Comparison of ENCODE assay signal across 8 cellular contexts in genomic region chr3:14143826-14144225, GRCh38. TPM values are rescaled to one million over a fixed set of nuclear protein-coding genes. Genes with fewer than 3 reads are reported as not detected.
DNase-seq lines count a peak whose midpoint lies in the region; ATAC-seq, FAIRE-seq and TF ChIP-seq lines count a peak whose summit lies in the region.

No MANE protein-coding gene starts in this region.

- H3K9me3 ChIP-seq in Peyer's patch (no peaks in the 10 kb centered on the region), H1 (ENCODE audit: insufficient read depth in 2 of 2, low read depth in 1 of 2, low read length in 1 of 2) (no peaks in the 10 kb centered on the region)

- no peak overlapping the region for H3K23ac ChIP-seq in H1 (ENCODE audit: insufficient read length)

- H2BK12ac ChIP-seq in H1 (ENCODE audit: low read depth, low read length): no peak overlapping the region; the same call in 1 of the 2 replicates

- H3K56ac ChIP-seq in H1 (replicated peaks; ENCODE audit: insufficient read length, low read depth, low read length): no peak overlapping the region

- H3K4me1 ChIP-seq in Peyer's patch: peaks cover 0 to 37% (median 7%) of the 10 kb centered on the region in 4 donors
- H3K4me1 ChIP-seq in H1 (replicated peaks in 1 of 4; ENCODE audit: control insufficient read depth in 3 of 4, insufficient read depth in 4 of 4, low read length in 3 of 4): peaks cover 0 to 14% (median 8%) of the 10 kb centered on the region in 4 experiments; a peak in 6 of 7 replicates

- WGBS in H1 (ENCODE audit: extremely low coverage in 1 of 2, insufficient coverage in 1 of 2, insufficient read length in 1 of 2, insufficient replicate concordance in 2 of 2, low coverage in 1 of 2, low lambda C conversion rate in 2 of 2, missing lambda C conversion rate in 1 of 2), 2 experiments: 85% methylated on average over 3 of the region's 3 CpGs; no CpG with 5 or more reads in 1 of the 2 experiments

- no peak overlapping the region for H2BK120ac ChIP-seq in H1 (replicated peaks; ENCODE audit: low read depth, low read length)

- H3K23me2 ChIP-seq in H1 (ENCODE audit: low read depth, low read length): no peaks in the 10 kb centered on the region

- H4K91ac ChIP-seq in H1 (replicated peaks; ENCODE audit: insufficient read length, low read length): no peak overlapping the region

- peak overlapping the region in 1 of 4 experiments; percentile 44; a peak in 1 of 7 replicates for H3K9ac ChIP-seq in H1 (replicated peaks in 1 of 4; ENCODE audit: extremely low read depth in 1 of 4, low read depth in 3 of 4, low read length in 3 of 4)

- no peak overlapping the region for H3K18ac ChIP-seq in H1 (ENCODE audit: extremely low read depth, low read length)

- peak overlapping the region; percentile 55; the same call in 1 of the 2 replicates for H2AK5ac ChIP-seq in H1 (ENCODE audit: low read depth, low read length)

- CTCF ChIA-PET in H1 (lab: Charles Lee; ENCODE audit: partially characterized antibody): interaction anchor here (2.1 to 4.3 kb wide), 2 partner anchors 60 to 247 kb away, joined by 7 to 22 read pairs; no protein-coding TSS in a partner anchor

- no peak overlapping the region for H2BK20ac ChIP-seq in H1 (ENCODE audit: low read length)

- H4K20me1 ChIP-seq in H1 (replicated peaks in 1 of 2; ENCODE audit: control insufficient read depth in 1 of 2, insufficient read depth in 2 of 2, low read length in 2 of 2): peaks cover 2 to 11% of the 10 kb centered on the region in 2 experiments

- no peak for TF ChIP-seq EP300 in H1 (IDR thresholded peaks at IDR 0.05; ENCODE audit: borderline replicate concordance in 1 of 2, low read depth in 2 of 2, low read length in 2 of 2)

- no peak overlapping the region for H4K8ac ChIP-seq in H1 (ENCODE audit: extremely low read depth, insufficient read depth, low read length)

- H4K5ac ChIP-seq in H1 (ENCODE audit: insufficient read length, low read depth, low read length): no peak overlapping the region

- no peaks in the 10 kb centered on the region for H3K79me1 ChIP-seq in H1 (ENCODE audit: low read depth, low read length)

- H3K4me3 ChIP-seq in Peyer's patch (no peak overlapping the region), H1 (ENCODE audit: extremely low read depth in 1 of 4, insufficient read depth in 2 of 4, low read depth in 3 of 4, low read length in 4 of 4) (no peak overlapping the region)

- no peak overlapping the region for H3K4me2 ChIP-seq in H1 (ENCODE audit: insufficient read depth in 1 of 2, low read depth in 2 of 2, low read length in 2 of 2)

- FAIRE-seq in GM12891 (lab: Jason Lieb, UNC) (peak; percentile 63), H1 (lab: Jason Lieb, UNC) (no peak)

- TF ChIP-seq POLR2A in GM12891 (IDR thresholded peaks at IDR 0.05; ENCODE audit: low read depth, low read length) (no peak; the same call in 1 of the 2 replicates), Peyer's patch (IDR thresholded peaks at IDR 0.05) (no peak), H1 (IDR thresholded peaks at IDR 0.05; ENCODE audit: control extremely low read depth in 1 of 2, low read depth in 2 of 2, low read length in 2 of 2) (no peak)

- H2AFZ ChIP-seq in H1 (ENCODE audit: low read length): no peak overlapping the region

- POLR2A ChIA-PET in H1 (lab: Charles Lee; ENCODE audit: partially characterized antibody): interaction anchor here (1.9 to 2.0 kb wide), 2 partner anchors 13 to 248 kb away, joined by 7 to 9 read pairs; no protein-coding TSS in a partner anchor

- DNase-seq in GM12891 (ENCODE audit: insufficient read length, low spot score) (no peak), Peyer's patch (peak in 1 of 3 donors; percentile 65), H1 (ENCODE audit: low read depth in 1 of 2, low spot score in 2 of 2) (no peak), myocyte (ENCODE audit: low read depth) (peak; percentile 79), GF-D8 (lab: John Stamatoyannopoulos, UW) (no peak)
- no peak for DNase-seq in stimulated activated naive CD4-positive, alpha-beta T cell treated with Interleukin-2 at 50 U/mL for 16 hours (lab: John Stamatoyannopoulos, UW)

- H2BK15ac ChIP-seq in H1 (ENCODE audit: low read length): no peak overlapping the region

- H3K79me2 ChIP-seq in H1 (ENCODE audit: control insufficient read depth in 1 of 2, insufficient read depth in 2 of 2, low read length in 2 of 2): no peaks in the 10 kb centered on the region

- peaks cover 0 to 73% (median 0%) of the 10 kb centered on the region in 3 donors for H3K36me3 ChIP-seq in Peyer's patch
- H3K36me3 ChIP-seq in H1 (ENCODE audit: control insufficient read depth in 2 of 4, insufficient read depth in 4 of 4, low read length in 3 of 4): peaks cover 0 to 17% (median 7%) of the 10 kb centered on the region in 4 experiments; a peak in 5 of 8 replicates

- H3K27ac ChIP-seq in Peyer's patch (peak overlapping the region; percentile 63 to 91 (median 72)), H1 (ENCODE audit: low read depth, low read length) (peak overlapping the region; percentile 57; the same call in 1 of the 2 replicates)

- no peaks in the 10 kb centered on the region for H3K27me3 ChIP-seq in Peyer's patch
- no peaks in the 10 kb centered on the region for H3K27me3 ChIP-seq in H1 (replicated peaks in 1 of 4; ENCODE audit: control insufficient read depth in 3 of 4, extremely low read depth in 1 of 4, insufficient read depth in 3 of 4, low read length in 3 of 4)

- TF ChIP-seq RAD21 in H1 (IDR thresholded peaks at IDR 0.05 in 1 of 2, conservative IDR thresholded peaks at IDR 0.05 in 1 of 2; ENCODE audit: low read depth in 2 of 2, low read length in 2 of 2): no peak

- H2BK5ac ChIP-seq in H1 (ENCODE audit: low read depth, low read length): no peak overlapping the region; the same call in 1 of the 2 replicates

- H3K14ac ChIP-seq in H1 (ENCODE audit: insufficient read length): no peak overlapping the region

- no peak for TF ChIP-seq CTCF in Peyer's patch (IDR thresholded peaks at IDR 0.05)
- TF ChIP-seq CTCF in H1 (IDR thresholded peaks at IDR 0.05; ENCODE audit: control extremely low read depth in 1 of 3, insufficient read depth in 1 of 3, low read depth in 1 of 3, low read length in 3 of 3): no peak

- ATAC-seq in HG03342 (IDR thresholded peaks at IDR 0.05; ENCODE audit: unreplicated experiment): no peak
- no peak for ATAC-seq in GM19452 (IDR thresholded peaks at IDR 0.05; ENCODE audit: unreplicated experiment)

- no peak overlapping the region for H3K4ac ChIP-seq in H1 (replicated peaks; ENCODE audit: insufficient read length, low read depth, low read length)

RNA-seq across cellular contexts. Expression of gene TMEM43, which starts 19.0 kb away (rescaled TPM):
- 13.1 TPM for polyA plus RNA-seq in GM12891 (2012; ENCODE audit: low read depth, missing spikeins)
- 10 to 100 TPM; 26.6 to 56.5 (median 40.3) TPM for total RNA-seq in Peyer's patch
- total RNA-seq in H1 (2021; fragmentation: NEBNext Ultra II Directional; extraction: Animal tissue kit (Norgen Biotek cat#: 25700)): 27.0 and 27.4 TPM in 2 replicates
- polyA plus RNA-seq in H1 (2011; rRNA removed): 33.7 and 38.2 TPM in 2 replicates
- polyA plus RNA-seq in H1 (2011; cell fraction: cytosol; rRNA removed): 33.9 TPM
- 39.5 TPM for polyA plus RNA-seq in H1 (2011; cell fraction: nucleus; rRNA removed)
- polyA plus RNA-seq in H1 (2012, experiment 1 of 2): 21.2 to 24.6 TPM (median 23.9 TPM) in 4 replicates
- polyA plus RNA-seq in H1 (2012, experiment 2 of 2): 22.3 TPM
- 34.5 TPM for polyA plus RNA-seq in H1 (2013, experiment 1 of 2)
- 37.3 TPM for polyA plus RNA-seq in H1 (2013, experiment 2 of 2)
- polyA minus RNA-seq in H1 (2011; rRNA and poly(A)+ RNA removed): 35.2 and 35.8 TPM in 2 replicates
- 14.5 TPM for polyA minus RNA-seq in H1 (2011; cell fraction: cytosol; rRNA and poly(A)+ RNA removed)
- 13.5 TPM for polyA minus RNA-seq in H1 (2011; cell fraction: nucleus; rRNA and poly(A)+ RNA removed)
- total RNA-seq in myocyte: 90.5 and 112 TPM in 2 replicates
- 65.0 TPM for polyA plus RNA-seq in myocyte (2012)

RNA-seq across cellular contexts. Expression of gene CHCHD4, which starts 19.2 kb away (rescaled TPM):
- polyA plus RNA-seq in GM12891 (2012; ENCODE audit: low read depth, missing spikeins): 11.4 TPM
- total RNA-seq in Peyer's patch (10 to 100 TPM; 10.7 to 15.7 (median 11.6) TPM), myocyte (21.4 and 24.0 TPM in 2 replicates)
- total RNA-seq in H1 (2021; fragmentation: NEBNext Ultra II Directional; extraction: Animal tissue kit (Norgen Biotek cat#: 25700)): 20.6 and 22.3 TPM in 2 replicates
- polyA plus RNA-seq in H1 (2011; rRNA removed): 10.8 and 15.0 TPM in 2 replicates
- polyA plus RNA-seq in H1 (2011; cell fraction: cytosol; rRNA removed): 17.2 TPM
- 4.9 TPM for polyA plus RNA-seq in H1 (2011; cell fraction: nucleus; rRNA removed)
- 17.2 to 24.5 TPM (median 20.8 TPM) in 4 replicates for polyA plus RNA-seq in H1 (2012, experiment 1 of 2)
- 13.2 TPM for polyA plus RNA-seq in H1 (2012, experiment 2 of 2)
- polyA plus RNA-seq in H1 (2013, experiment 1 of 2): 17.2 TPM
- 16.3 TPM for polyA plus RNA-seq in H1 (2013, experiment 2 of 2)
- 9.8 and 11.9 TPM in 2 replicates for polyA minus RNA-seq in H1 (2011; rRNA and poly(A)+ RNA removed)
- 8.6 TPM for polyA minus RNA-seq in H1 (2011; cell fraction: cytosol; rRNA and poly(A)+ RNA removed)
- 4.8 TPM for polyA minus RNA-seq in H1 (2011; cell fraction: nucleus; rRNA and poly(A)+ RNA removed)
- polyA plus RNA-seq in myocyte (2012): 13.0 TPM

RNA-seq across cellular contexts. Expression of gene XPC, which starts 34.6 kb away (rescaled TPM):
- 23.6 TPM for polyA plus RNA-seq in GM12891 (2012; ENCODE audit: low read depth, missing spikeins)
- total RNA-seq in Peyer's patch: 10 to 100 TPM; 46.1 to 88.3 (median 78.6) TPM
- total RNA-seq in H1 (2021; fragmentation: NEBNext Ultra II Directional; extraction: Animal tissue kit (Norgen Biotek cat#: 25700)): 27.3 and 27.7 TPM in 2 replicates
- 8.8 and 13.0 TPM in 2 replicates for polyA plus RNA-seq in H1 (2011; rRNA removed)
- 14.6 TPM for polyA plus RNA-seq in H1 (2011; cell fraction: cytosol; rRNA removed)
- polyA plus RNA-seq in H1 (2011; cell fraction: nucleus; rRNA removed): 25.3 TPM
- 25.3 to 31.0 TPM (median 28.3 TPM) in 4 replicates for polyA plus RNA-seq in H1 (2012, experiment 1 of 2)
- polyA plus RNA-seq in H1 (2012, experiment 2 of 2): 5.1 TPM
- 20.2 TPM for polyA plus RNA-seq in H1 (2013, experiment 1 of 2)
- polyA plus RNA-seq in H1 (2013, experiment 2 of 2): 20.5 TPM
- 19.7 and 22.0 TPM in 2 replicates for polyA minus RNA-seq in H1 (2011; rRNA and poly(A)+ RNA removed)
- polyA minus RNA-seq in H1 (2011; cell fraction: cytosol; rRNA and poly(A)+ RNA removed): 15.0 TPM
- polyA minus RNA-seq in H1 (2011; cell fraction: nucleus; rRNA and poly(A)+ RNA removed): 30.3 TPM
- 22.3 and 27.0 TPM in 2 replicates for total RNA-seq in myocyte
- polyA plus RNA-seq in myocyte (2012): 21.1 TPM

RNA-seq across cellular contexts. Expression of gene LSM3, which starts 34.8 kb away (rescaled TPM):
- polyA plus RNA-seq in GM12891 (2012; ENCODE audit: low read depth, missing spikeins): 21.3 TPM
- total RNA-seq in Peyer's patch (10 to 100 TPM in 1 of 4 donors, 1 to 10 TPM in 3; 4.6 to 10.7 (median 7.0) TPM), myocyte (11.4 and 13.3 TPM in 2 replicates)
- 24.8 and 25.4 TPM in 2 replicates for total RNA-seq in H1 (2021; fragmentation: NEBNext Ultra II Directional; extraction: Animal tissue kit (Norgen Biotek cat#: 25700))
- 3.4 and 7.1 TPM in 2 replicates for polyA plus RNA-seq in H1 (2011; rRNA removed)
- 15.4 TPM for polyA plus RNA-seq in H1 (2011; cell fraction: cytosol; rRNA removed)
- polyA plus RNA-seq in H1 (2011; cell fraction: nucleus; rRNA removed): 1.3 TPM
- 16.4 to 38.9 TPM (median 17.3 TPM) in 4 replicates for polyA plus RNA-seq in H1 (2012, experiment 1 of 2)
- polyA plus RNA-seq in H1 (2012, experiment 2 of 2): 21.4 TPM
- polyA plus RNA-seq in H1 (2013, experiment 1 of 2): 35.7 TPM
- polyA plus RNA-seq in H1 (2013, experiment 2 of 2): 36.0 TPM
- 1.9 and 2.8 TPM in 2 replicates for polyA minus RNA-seq in H1 (2011; rRNA and poly(A)+ RNA removed)
- polyA minus RNA-seq in H1 (2011; cell fraction: cytosol; rRNA and poly(A)+ RNA removed): 2.4 TPM
- polyA minus RNA-seq in H1 (2011; cell fraction: nucleus; rRNA and poly(A)+ RNA removed): 7.5 TPM
- 11.3 TPM for polyA plus RNA-seq in myocyte (2012)
